Comparison of ENCODE assay signal across 8 cellular contexts in the genomic region with DNA sequence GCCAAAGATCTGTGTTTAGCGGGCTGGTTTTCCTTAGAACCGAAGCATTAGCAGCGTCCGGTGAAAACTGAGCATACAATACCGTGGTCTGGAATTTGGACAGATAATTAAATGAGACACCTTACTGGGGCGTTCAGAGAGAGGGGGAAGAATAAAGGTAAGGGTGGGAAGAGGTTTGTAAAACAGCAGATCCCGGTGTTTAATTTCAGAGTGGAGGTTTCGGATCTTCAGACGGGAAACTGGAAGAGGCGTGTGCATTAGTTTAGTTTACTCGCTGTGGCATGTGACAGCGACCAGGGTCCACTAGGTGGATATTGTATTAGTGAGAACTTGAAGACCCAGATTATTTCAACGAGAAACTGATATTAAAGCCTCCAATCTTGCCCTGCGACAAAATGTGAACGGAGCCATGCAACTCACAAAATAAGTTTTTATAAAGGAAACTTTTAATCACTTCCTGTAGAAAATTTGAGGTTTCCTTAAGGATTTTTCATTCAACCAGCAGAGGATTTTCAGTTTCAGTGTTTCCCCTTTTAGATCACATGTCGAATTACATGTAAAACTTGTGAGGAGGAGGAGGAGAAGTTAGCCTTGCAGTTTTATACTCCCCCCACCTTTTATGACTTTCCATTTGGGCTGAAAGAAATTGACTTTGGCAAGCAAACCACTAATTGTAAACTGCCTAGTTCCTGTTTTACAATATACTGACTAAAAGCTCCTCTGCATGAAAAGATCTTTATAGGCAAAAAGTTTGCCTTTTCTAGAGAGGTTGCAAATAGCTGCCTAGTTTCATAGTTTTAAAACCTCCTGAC. TPM values are rescaled to one million over a fixed set of nuclear protein-coding genes. Genes with fewer than 3 reads are reported as not detected.
DNase-seq lines count a peak whose midpoint lies in the region; ATAC-seq, FAIRE-seq and TF ChIP-seq lines count a peak whose summit lies in the region.

No MANE protein-coding gene starts in this region.

- H3K36me3 ChIP-seq in KMS-11 (ENCODE audit: insufficient read depth) (no peaks in the 10 kb centered on the region; the same call in 1 of the 2 replicates), body of pancreas (replicated peaks in 1 of 2; ENCODE audit: insufficient read depth in 1 of 2, low read depth in 2 of 2) (no peaks in the 10 kb centered on the region), small intestine (ENCODE audit: control insufficient read depth in 2 of 2, insufficient read depth in 2 of 2, low read length in 2 of 2) (no peaks in the 10 kb centered on the region)
- H3K36me3 ChIP-seq in effector memory CD4-positive, alpha-beta T cell (ENCODE audit: control insufficient read depth, insufficient read depth, low read length): no peaks in the 10 kb centered on the region

- H2AFZ ChIP-seq in KMS-11 (ENCODE audit: low read depth): peak overlapping the region; percentile 6; the same call in 1 of the 2 replicates

- peak overlapping the region; percentile 92 for H3K4me2 ChIP-seq in KMS-11

- peak overlapping the region; percentile 59 for H3K27ac ChIP-seq in KMS-11
- H3K27ac ChIP-seq in body of pancreas: peak overlapping the region in 3 of 4 donors; percentile 63 to 68 (median 64)
- no peak overlapping the region for H3K27ac ChIP-seq in small intestine (ENCODE audit: low read depth in 1 of 2, low read length in 1 of 2)
- H3K27ac ChIP-seq in effector memory CD4-positive, alpha-beta T cell (ENCODE audit: insufficient read depth, low read length, poor library complexity, severe bottlenecking): no peak overlapping the region

- H3K4me1 ChIP-seq in KMS-11 (ENCODE audit: low read depth, poor library complexity, severe bottlenecking) (peaks cover 42% of the 10 kb centered on the region), body of pancreas (peaks cover 17% of the 10 kb centered on the region), small intestine (ENCODE audit: control insufficient read depth in 2 of 2, insufficient read depth in 1 of 2, low read depth in 1 of 2, low read length in 1 of 2) (no peaks in the 10 kb centered on the region)
- peaks cover 16% of the 10 kb centered on the region for H3K4me1 ChIP-seq in effector memory CD4-positive, alpha-beta T cell (ENCODE audit: control insufficient read depth, insufficient read depth, low read length, poor library complexity, severe bottlenecking)

- TF ChIP-seq CTCF in KMS-11 (conservative IDR thresholded peaks at IDR 0.05; ENCODE audit: low read depth, low read length): peak; percentile 70
- TF ChIP-seq CTCF in body of pancreas (IDR thresholded peaks at IDR 0.05): peak in 4 of 7 experiments; percentile 21 to 37 (median 28)

- peak; percentile 38 to 56 for DNase-seq in AML-193 (lab: John Stamatoyannopoulos, UW)
- peak in 1 of 4 donors; percentile 23 for DNase-seq in body of pancreas
- no peak for DNase-seq in memory B cell (ENCODE audit: low spot score in 2 of 2)
- DNase-seq in NCI-H524 treated with DMSO at 0.1 percent for 48 hours (lab: John Stamatoyannopoulos, UW): no peak
- DNase-seq in small intestine: no peak
- DNase-seq in germinal center (ENCODE audit: low spot score): no peak
- no peak for DNase-seq in effector memory CD4-positive, alpha-beta T cell

- intact Hi-C loops in body of pancreas (cut with DNase I): loop anchor here (10.0 kb wide), 1 partner anchor 315 kb away; no protein-coding TSS in a partner anchor

- H3K27me3 ChIP-seq in KMS-11 (ENCODE audit: insufficient read depth, low read depth) (peaks cover 2% of the 10 kb centered on the region; the same call in 1 of the 2 replicates), body of pancreas (peaks cover 0 to 4% of the 10 kb centered on the region in 2 donors), small intestine (ENCODE audit: control insufficient read depth in 2 of 2, insufficient read depth in 2 of 2, low read length in 2 of 2) (peaks cover 12 to 20% of the 10 kb centered on the region in 2 donors)
- H3K27me3 ChIP-seq in effector memory CD4-positive, alpha-beta T cell (replicated peaks; ENCODE audit: control insufficient read depth, insufficient read depth, low read length, poor library complexity, severe bottlenecking): peaks cover 22% of the 10 kb centered on the region

- H3K4me3 ChIP-seq in KMS-11 (IDR thresholded peaks at IDR 0.05; ENCODE audit: insufficient read depth, low read depth, low read length) (no peak overlapping the region), body of pancreas (no peak overlapping the region), small intestine (ENCODE audit: low read depth in 1 of 2, low read length in 2 of 2) (no peak overlapping the region)
- no peak overlapping the region for H3K4me3 ChIP-seq in effector memory CD4-positive, alpha-beta T cell (ENCODE audit: insufficient read depth, low read depth, low read length, poor library complexity, severe bottlenecking)

- 34 to 38% methylated on average over 16 of the region's 16 CpGs for WGBS in body of pancreas, 2 donors
- WGBS in small intestine, 3 donors: 9 to 14% (median 14%) methylated on average over 16 of the region's 16 CpGs

- H3K9me3 ChIP-seq in body of pancreas (no peaks in the 10 kb centered on the region), small intestine (ENCODE audit: control insufficient read depth, low read depth) (no peaks in the 10 kb centered on the region)
- H3K9me3 ChIP-seq in effector memory CD4-positive, alpha-beta T cell (ENCODE audit: control insufficient read depth, low read length): no peaks in the 10 kb centered on the region

- TF ChIP-seq POLR2A in body of pancreas (IDR thresholded peaks at IDR 0.05): no peak

- H4K20me1 ChIP-seq in KMS-11 (ENCODE audit: insufficient read depth): peaks cover 3% of the 10 kb centered on the region; the same call in 1 of the 2 replicates

- H3K4me1 Mint-ChIP-seq in memory B cell: peaks cover 14% of the 10 kb centered on the region

- H3K27ac Mint-ChIP-seq in memory B cell: no peak overlapping the region

- ATAC-seq in body of pancreas (no peak), memory B cell (ENCODE audit: low read depth) (no peak)

- H3K36me3 Mint-ChIP-seq in memory B cell: no peaks in the 10 kb centered on the region

- peaks cover 23% of the 10 kb centered on the region; the same call in 1 of the 2 replicates for H3K79me2 ChIP-seq in KMS-11 (ENCODE audit: insufficient read depth, low read depth)

- peak overlapping the region; percentile 70; the same call in 1 of the 2 replicates for H3K9ac ChIP-seq in KMS-11

- FAIRE-seq in small intestine (lab: Jason Lieb, UNC): no peak

- peak overlapping the region; percentile 21 for H3K4me3 Mint-ChIP-seq in memory B cell

- H3K9me3 Mint-ChIP-seq in memory B cell: no peaks in the 10 kb centered on the region

- H3K27me3 Mint-ChIP-seq in memory B cell: peaks cover 19% of the 10 kb centered on the region

RNA-seq across cellular contexts. Expression of gene BAMBI, which starts 2.8 kb away (rescaled TPM):
- 10 to 100 TPM in 1 of 2 donors, 1 to 10 TPM in 1; 9.1 to 26.0 TPM for total RNA-seq in body of pancreas
- 1 to 10 TPM in 2 of 3 donors, not detected in 1; 1.1 to 1.3 TPM for polyA plus RNA-seq in small intestine

Comparison
In these comparisons a context has a peak if more than half of its experiments do, and no peak if none do; other contexts are left out.
1. DNase-seq: peak in AML-193 (2 of 2); none in memory B cell (0 of 2), NCI-H524 treated with DMSO at 0.1 percent for 48 hours (single experiment), small intestine (single experiment), germinal center (single experiment) and effector memory CD4-positive, alpha-beta T cell (0 of 3).
2. H3K27ac ChIP-seq: peak in KMS-11 (single experiment) and body of pancreas (3 of 4); none in small intestine (0 of 2) and effector memory CD4-positive, alpha-beta T cell (single experiment).